Comparison of ENCODE assay signal across 11 cellular contexts in genomic region chr3:30680789-30681188, GRCh38.
DNase-seq lines count a peak whose midpoint lies in the region; ATAC-seq, FAIRE-seq and TF ChIP-seq lines count a peak whose summit lies in the region.
"Had no signal": no experiment of that assay in that cellular context is flagged by ENCODE, and none has a peak within 500 bp of the region (broad histone marks: within the 10 kb centered on the region; RNA-seq: fewer than 3 reads in every experiment).

No MANE protein-coding gene starts in this region.

- H3K36me3 Mint-ChIP-seq in T-helper 2 cell treated with Interferon-gamma antibody and Interleukin-4, amounts not matched to agents 5 μg/mL and 100 μg/mL, for 36 hours (ENCODE audit: low read depth), result peaks cover 80% of the 10 kb centered on the region

- TF ChIP-seq CTCF in breast epithelium (IDR thresholded peaks at IDR 0.05), result no peak
- TF ChIP-seq CTCF in lower lobe of right lung (IDR thresholded peaks at IDR 0.05), result no peak
- TF ChIP-seq CTCF in suprapubic skin (IDR thresholded peaks at IDR 0.05), result no peak
- TF ChIP-seq CTCF in kidney (IDR thresholded peaks at IDR 0.05; ENCODE audit: borderline replicate concordance, extremely low read depth, insufficient read depth), result no peak

- intact Hi-C loops in breast epithelium (cut with DNase I; ENCODE audit: low total_unique reads), result no loop called here
- intact Hi-C loops in lower lobe of right lung (cut with DNase I), result no loop called here
- intact Hi-C loops in kidney (cut with DNase I), result no loop called here

- H3K27ac ChIP-seq in breast epithelium (peak overlapping the region; percentile 33 to 76), lower lobe of right lung (peak overlapping the region; percentile 66), suprapubic skin (peak overlapping the region; percentile 67), kidney (ENCODE audit: low read depth in 2 of 2, low read length in 2 of 2) (peak overlapping the region in 1 of 2 donors; percentile 18)

- H3K27me3 ChIP-seq in breast epithelium (no peaks in the 10 kb centered on the region), lower lobe of right lung (ENCODE audit: low read depth) (no peaks in the 10 kb centered on the region), suprapubic skin (no peaks in the 10 kb centered on the region)

- H3K9ac ChIP-seq in kidney (ENCODE audit: low read length in 2 of 2), result no peak overlapping the region

- peak overlapping the region; percentile 44 for H3K4me3 Mint-ChIP-seq in T-helper 2 cell treated with Interferon-gamma antibody and Interleukin-4, amounts not matched to agents 5 μg/mL and 100 μg/mL, for 36 hours

- no peaks in the 10 kb centered on the region for H3K27me3 Mint-ChIP-seq in T-helper 2 cell treated with Interferon-gamma antibody and Interleukin-4, amounts not matched to agents 5 μg/mL and 100 μg/mL, for 36 hours (ENCODE audit: low read depth)

- H3K4me1 Mint-ChIP-seq in T-helper 2 cell treated with Interferon-gamma antibody and Interleukin-4, amounts not matched to agents 5 μg/mL and 100 μg/mL, for 36 hours (ENCODE audit: low read depth), result peaks cover 70% of the 10 kb centered on the region

- H3K4me3 ChIP-seq in breast epithelium (no peak overlapping the region), lower lobe of right lung (no peak overlapping the region), suprapubic skin (no peak overlapping the region), kidney (ENCODE audit: low read length in 2 of 2) (no peak overlapping the region)
- H3K4me3 ChIP-seq: A549 had no signal

- H3K4me1 ChIP-seq in breast epithelium (peaks cover 0 to 4% of the 10 kb centered on the region in 2 donors), lower lobe of right lung (peaks cover 78% of the 10 kb centered on the region), suprapubic skin (peaks cover 39% of the 10 kb centered on the region), kidney (ENCODE audit: control insufficient read depth in 1 of 2, insufficient read depth in 1 of 2, low read depth in 1 of 2, low read length in 2 of 2) (peaks cover 15 to 27% of the 10 kb centered on the region in 2 donors)

- TF ChIP-seq EP300 in suprapubic skin (IDR thresholded peaks at IDR 0.05), result no peak

- ATAC-seq in lower lobe of right lung (no peak), GM19452 (IDR thresholded peaks at IDR 0.05; ENCODE audit: unreplicated experiment) (no peak)

- no peak for DNase-seq in T-helper 2 cell treated with Interferon-gamma antibody and Interleukin-4, amounts not matched to agents 5 μg/mL and 100 μg/mL, for 36 hours (ENCODE audit: low spot score)
- DNase-seq in T-helper 2 cell, result no peak
- no peak for DNase-seq in breast epithelium (ENCODE audit: low spot score in 2 of 2)
- DNase-seq in lower lobe of right lung, result no peak
- no peak for DNase-seq in suprapubic skin (ENCODE audit: low spot score in 2 of 2)
- DNase-seq in COLO829 (ENCODE audit: low spot score), result no peak
- DNase-seq in kidney, result no peak
- DNase-seq: KBM-7; stimulated activated CD4-positive, alpha-beta T cell treated with anti-CD3 and anti-CD28 coated beads, Interleukin-2, amount 100 ng/mL, for 24 hours had no signal

- FAIRE-seq in kidney (lab: Jason Lieb, UNC), result no peak
- FAIRE-seq: A549 had no signal

- no peaks in the 10 kb centered on the region for H3K9me3 ChIP-seq in breast epithelium
- H3K9me3 ChIP-seq in lower lobe of right lung, result no peaks in the 10 kb centered on the region
- no peaks in the 10 kb centered on the region for H3K9me3 ChIP-seq in suprapubic skin
- H3K9me3 ChIP-seq in kidney (ENCODE audit: control insufficient read depth in 1 of 2, low read length in 2 of 2), result no peaks in the 10 kb centered on the region
- H3K9me3 ChIP-seq: A549 had no signal

- H3K27ac Mint-ChIP-seq in T-helper 2 cell treated with Interferon-gamma antibody and Interleukin-4, amounts not matched to agents 5 μg/mL and 100 μg/mL, for 36 hours, result peak overlapping the region; percentile 64

- TF ChIP-seq POLR2A in breast epithelium (IDR thresholded peaks at IDR 0.05) (no peak), suprapubic skin (IDR thresholded peaks at IDR 0.05) (no peak)

- 52% methylated on average over 6 of the region's 6 CpGs for whole genome bisulfite sequencing in suprapubic skin

- H3K36me3 ChIP-seq in breast epithelium (no peaks in the 10 kb centered on the region), lower lobe of right lung (peaks cover 61% of the 10 kb centered on the region), suprapubic skin (peaks cover 26% of the 10 kb centered on the region), kidney (ENCODE audit: control insufficient read depth in 1 of 2, insufficient read depth in 2 of 2, low read length in 2 of 2) (peaks cover 12 to 31% of the 10 kb centered on the region in 2 donors)

- H3K9me3 Mint-ChIP-seq in T-helper 2 cell treated with Interferon-gamma antibody and Interleukin-4, amounts not matched to agents 5 μg/mL and 100 μg/mL, for 36 hours, result peaks cover 4% of the 10 kb centered on the region
